ENCODE assay signal across 14 cellular contexts in genomic region chr17:64156670-64157069, GRCh38. TPM values are rescaled to one million over a fixed set of nuclear protein-coding genes. Genes with fewer than 3 reads are reported as not detected.
DNase-seq lines count a peak whose midpoint lies in the region; ATAC-seq and TF ChIP-seq lines count a peak whose summit lies in the region.
"Had no signal": no experiment of that assay in that cellular context is flagged by ENCODE, and none has a peak within 500 bp of the region (broad histone marks: within the 10 kb centered on the region; RNA-seq: fewer than 3 reads in every experiment).

No MANE protein-coding gene starts in this region.

- no peaks in the 10 kb centered on the region for H3K9me3 ChIP-seq in HEK293 (ENCODE audit: control insufficient read depth, insufficient read depth, low read depth, low read length)
- H3K9me3 ChIP-seq in lower lobe of right lung: no peaks in the 10 kb centered on the region
- H3K9me3 ChIP-seq in gastrocnemius medialis: no peaks in the 10 kb centered on the region
- H3K9me3 ChIP-seq in MM.1S (replicated peaks; ENCODE audit: insufficient read depth, low read length): no peaks in the 10 kb centered on the region
- H3K9me3 ChIP-seq: Peyer's patch had no signal

- H3K9me2 ChIP-seq in MM.1S (replicated peaks; ENCODE audit: insufficient read depth, low read length): no peaks in the 10 kb centered on the region

- H3K4me1 ChIP-seq in HEK293 (ENCODE audit: control insufficient read depth, insufficient read depth, low read length): no peaks in the 10 kb centered on the region
- H3K4me1 ChIP-seq in lower lobe of right lung: peaks cover 55% of the 10 kb centered on the region
- H3K4me1 ChIP-seq in gastrocnemius medialis: peaks cover 91 to 96% of the 10 kb centered on the region in 2 donors
- 0 out of 2 replicates have a peak, but pooled peaks cover 8% of the 10 kb centered on the region for H3K4me1 ChIP-seq in MM.1S (ENCODE audit: low read length)

- POLR2A ChIA-PET in HEK293 (lab: Yijun Ruan, JAX): interaction anchor here (1.6 kb wide), 1 partner anchor 11 kb away, joined by 4 read pairs; no protein-coding TSS in a partner anchor

- H3K27ac Mint-ChIP-seq in dendritic cell treated with granulocyte-macrophage colony-stimulating factor and Interleukin-4, amounts not matched to agents 40 ng/mL and 50 ng/mL, for 4 days: peak overlapping the region; percentile 71
- H3K27ac Mint-ChIP-seq: activated T-helper 1 cell treated with anti-CD3 and anti-CD28 coated beads, Interleukin-12 subunit alpha, Interleukin-12 subunit beta, Interleukin-2, Interleukin-4 antibody, amounts not matched to agents 30 ng/mL and 10 ng/mL and 1 ng/mL, durations not matched to agents 14 hours and 24 hours and 36 hours; naive thymus-derived CD8-positive, alpha-beta T cell; T-helper 1 cell treated with Interleukin-12 subunit alpha and Interleukin-12 subunit beta and Interleukin-4 antibody, amounts not matched to agents 30 μg/mL and 1 μg/mL, for 36 hours had no signal

- peaks cover 34% of the 10 kb centered on the region for H3K4me1 Mint-ChIP-seq in dendritic cell treated with granulocyte-macrophage colony-stimulating factor and Interleukin-4, amounts not matched to agents 40 ng/mL and 50 ng/mL, for 4 days (ENCODE audit: low read depth)

- H3K27ac ChIP-seq in HEK293 (ENCODE audit: extremely low read depth, low read depth, low read length): no peak overlapping the region
- peak overlapping the region; percentile 81 for H3K27ac ChIP-seq in lower lobe of right lung
- H3K27ac ChIP-seq in gastrocnemius medialis: peak overlapping the region; percentile 98 to 99 (median 98)
- no peak overlapping the region for H3K27ac ChIP-seq in MM.1S (ENCODE audit: low read length)

- H3K36me3 ChIP-seq in HEK293 (ENCODE audit: control insufficient read depth in 2 of 2, insufficient read depth in 1 of 2, low read length in 2 of 2) (peaks cover 6 to 19% of the 10 kb centered on the region in 2 experiments; a peak in 2 of 3 replicates), lower lobe of right lung (peaks cover 26% of the 10 kb centered on the region), gastrocnemius medialis (peaks cover 0 to 6% of the 10 kb centered on the region in 2 donors), MM.1S (replicated peaks; ENCODE audit: insufficient read depth, low read length) (no peaks in the 10 kb centered on the region)

- no peak overlapping the region for H3K4me2 ChIP-seq in MM.1S (ENCODE audit: low read depth, low read length)

- H3K27me3 ChIP-seq in lower lobe of right lung (ENCODE audit: low read depth): no peaks in the 10 kb centered on the region
- no peaks in the 10 kb centered on the region for H3K27me3 ChIP-seq in gastrocnemius medialis
- H3K27me3 ChIP-seq in MM.1S (replicated peaks; ENCODE audit: insufficient read depth, low read length): no peaks in the 10 kb centered on the region
- H3K27me3 ChIP-seq: Peyer's patch had no signal

- no peak for TF ChIP-seq CTCF in HEK293 (tag by site-specific recombination; IDR thresholded peaks at IDR 0.05)
- TF ChIP-seq CTCF in lower lobe of right lung (IDR thresholded peaks at IDR 0.05): no peak
- no peak for TF ChIP-seq CTCF in gastrocnemius medialis (IDR thresholded peaks at IDR 0.05 in 4 of 5, conservative IDR thresholded peaks at IDR 0.05 in 1 of 5)
- TF ChIP-seq CTCF in MM.1S (IDR thresholded peaks at IDR 0.05; ENCODE audit: low read length): no peak

- H3K4me3 ChIP-seq in HEK293 (ENCODE audit: low read depth, low read length): no peak overlapping the region
- no peak overlapping the region for H3K4me3 ChIP-seq in lower lobe of right lung
- H3K4me3 ChIP-seq in gastrocnemius medialis: peak overlapping the region in 1 of 4 donors; percentile 24
- H3K4me3 ChIP-seq in MM.1S (ENCODE audit: low read length): no peak overlapping the region
- H3K4me3 ChIP-seq: Peyer's patch had no signal

- CTCF ChIA-PET in HEK293 (lab: Yijun Ruan, JAX): interaction anchor here (0.6 kb wide), 1 partner anchor 134 kb away, joined by 4 read pairs; no protein-coding TSS in a partner anchor

- no peaks in the 10 kb centered on the region for H3K27me3 Mint-ChIP-seq in dendritic cell treated with granulocyte-macrophage colony-stimulating factor and Interleukin-4, amounts not matched to agents 40 ng/mL and 50 ng/mL, for 4 days
- H3K27me3 Mint-ChIP-seq: naive thymus-derived CD8-positive, alpha-beta T cell had no signal

- no peaks in the 10 kb centered on the region for H4K20me1 ChIP-seq in MM.1S (ENCODE audit: insufficient read depth, low read length)

- DNase-seq in lower lobe of right lung (no peak), gastrocnemius medialis (peak; percentile 71 to 90), NCI-H2171 treated with DMSO at 0.1 percent for 48 hours (lab: John Stamatoyannopoulos, UW) (no peak), dedifferentiated amniotic fluid mesenchymal stem cell (ENCODE audit: extremely low spot score) (no peak), MM.1S (no peak)
- DNase-seq: DMS79; naive thymus-derived CD8-positive, alpha-beta T cell; NCI-H446 treated with DMSO at 0.1 percent for 48 hours; Peyer's patch had no signal

- no peak overlapping the region for H3K9ac ChIP-seq in MM.1S (ENCODE audit: low read length)

- intact Hi-C loops in dendritic cell treated with granulocyte-macrophage colony-stimulating factor and Interleukin-4, amounts not matched to agents 40 ng/mL and 50 ng/mL, for 4 days (cut with micrococcal nuclease): no loop called here
- intact Hi-C loops in lower lobe of right lung (cut with DNase I): no loop called here
- intact Hi-C loops in gastrocnemius medialis (cut with DNase I; ENCODE audit: low total_unique reads): loop anchor here (1.0 to 2.0 kb wide), 2 partner anchors 18 to 46 kb away; no protein-coding TSS in a partner anchor

- no peaks in the 10 kb centered on the region for H3K79me2 ChIP-seq in MM.1S (ENCODE audit: low read length)

- no peaks in the 10 kb centered on the region for H3F3A ChIP-seq in MM.1S (ENCODE audit: insufficient read depth, low read length)

- no peaks in the 10 kb centered on the region for H3K9me3 Mint-ChIP-seq in dendritic cell treated with granulocyte-macrophage colony-stimulating factor and Interleukin-4, amounts not matched to agents 40 ng/mL and 50 ng/mL, for 4 days
- H3K9me3 Mint-ChIP-seq: activated T-helper 1 cell treated with anti-CD3 and anti-CD28 coated beads, Interleukin-12 subunit alpha, Interleukin-12 subunit beta, Interleukin-2, Interleukin-4 antibody, amounts not matched to agents 30 ng/mL and 10 ng/mL and 1 ng/mL, durations not matched to agents 14 hours and 24 hours and 36 hours; naive thymus-derived CD8-positive, alpha-beta T cell; T-helper 1 cell treated with Interleukin-12 subunit alpha and Interleukin-12 subunit beta and Interleukin-4 antibody, amounts not matched to agents 30 μg/mL and 1 μg/mL, for 36 hours had no signal

- no peak overlapping the region for H3K4me3 Mint-ChIP-seq in dendritic cell treated with granulocyte-macrophage colony-stimulating factor and Interleukin-4, amounts not matched to agents 40 ng/mL and 50 ng/mL, for 4 days
- H3K4me3 Mint-ChIP-seq: activated T-helper 1 cell treated with anti-CD3 and anti-CD28 coated beads, Interleukin-12 subunit alpha, Interleukin-12 subunit beta, Interleukin-2, Interleukin-4 antibody, amounts not matched to agents 30 ng/mL and 10 ng/mL and 1 ng/mL, durations not matched to agents 14 hours and 24 hours and 36 hours; naive thymus-derived CD8-positive, alpha-beta T cell; T-helper 1 cell treated with Interleukin-12 subunit alpha and Interleukin-12 subunit beta and Interleukin-4 antibody, amounts not matched to agents 30 μg/mL and 1 μg/mL, for 36 hours had no signal

- no peak for TF ChIP-seq POLR2A in gastrocnemius medialis (IDR thresholded peaks at IDR 0.05)

- ATAC-seq in lower lobe of right lung: no peak
- peak; percentile 65 to 68 for ATAC-seq in gastrocnemius medialis
- ATAC-seq in GM19035 (IDR thresholded peaks at IDR 0.05; ENCODE audit: unreplicated experiment): no peak
- ATAC-seq: naive thymus-derived CD8-positive, alpha-beta T cell had no signal

- H2AFZ ChIP-seq in MM.1S (ENCODE audit: low read length): no peak overlapping the region

- in situ Hi-C loops in gastrocnemius medialis (cut with MboI; ENCODE audit: low sequenced_read_pairs in 4 of 4): no loop called here

- peaks cover 24% of the 10 kb centered on the region for H3K36me3 Mint-ChIP-seq in dendritic cell treated with granulocyte-macrophage colony-stimulating factor and Interleukin-4, amounts not matched to agents 40 ng/mL and 50 ng/mL, for 4 days (ENCODE audit: low read depth)

TF ChIP-seq in HEK293, 187 proteins besides CTCF, POLR2A, EP300 and RAD21 (continues in another document):
- no peak for TF ChIP-seq ZNF518A (tag by site-specific recombination; conservative IDR thresholded peaks at IDR 0.05; ENCODE audit: low read depth)

RNA-seq across cellular contexts. Expression of gene ERN1, which starts 26.7 kb away (rescaled TPM):
- total RNA-seq in lower lobe of right lung (39.7 TPM), gastrocnemius medialis (10 to 100 TPM in 3 of 4 donors, 1 to 10 TPM in 1; 9.7 to 27.5 (median 13.8) TPM)

Comparison
In these comparisons a context has a peak if more than half of its experiments do, and no peak if none do; other contexts are left out.
1. H3K27ac ChIP-seq: peak in lower lobe of right lung (single experiment) and gastrocnemius medialis (4 of 4); none in HEK293 (single experiment) and MM.1S (single experiment).
2. ATAC-seq: peak in gastrocnemius medialis (2 of 2); none in lower lobe of right lung (0 of 2) and GM19035 (single experiment).
3. DNase-seq: peak in gastrocnemius medialis (2 of 2); none in lower lobe of right lung (single experiment), NCI-H2171 treated with DMSO at 0.1 percent for 48 hours (single experiment), dedifferentiated amniotic fluid mesenchymal stem cell (single experiment) and MM.1S (single experiment).